In the genomic region with DNA sequence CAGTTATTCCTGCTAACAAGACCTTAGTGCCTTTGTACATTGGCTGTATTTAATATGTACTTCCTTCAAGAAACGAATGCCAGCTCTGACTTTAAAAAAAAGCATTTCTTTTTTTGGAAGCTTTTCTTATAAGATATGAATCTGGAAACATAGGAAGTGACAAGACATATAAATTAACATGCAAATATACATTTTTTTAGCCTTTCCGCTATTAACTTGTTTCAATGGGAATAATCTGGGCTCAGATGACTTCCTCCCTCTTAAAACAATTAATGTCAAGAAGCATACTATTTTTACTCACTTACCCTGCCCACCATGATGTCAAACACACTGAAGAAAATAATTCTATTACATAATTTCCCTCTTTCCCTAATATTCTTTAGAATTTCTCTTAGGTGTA, we compare ENCODE assay signal across 1 cellular context.
TF ChIP-seq lines count a peak whose summit lies in the region.

No MANE protein-coding gene starts in this region.

TF ChIP-seq in K562, 482 proteins besides CTCF, POLR2A, EP300 and RAD21 (continued from another document):
- TF ChIP-seq RBBP5 (IDR thresholded peaks at IDR 0.05; ENCODE audit: borderline replicate concordance, insufficient read depth, low read length, poor library complexity, severe bottlenecking), result no peak
- TF ChIP-seq NFYB (IDR thresholded peaks at IDR 0.05; ENCODE audit: extremely low read depth, insufficient read length), result no peak
- TF ChIP-seq KLF16 (IDR thresholded peaks at IDR 0.05), result no peak
- TF ChIP-seq JUN (IDR thresholded peaks at IDR 0.05; ENCODE audit: borderline replicate concordance, low read depth, low read length), result no peak
- TF ChIP-seq JUN (CRISPR knock-in tag; IDR thresholded peaks at IDR 0.05; ENCODE audit: borderline replicate concordance), result no peak
- no peak for TF ChIP-seq MED1 (CRISPR knock-in tag; IDR thresholded peaks at IDR 0.05; ENCODE audit: borderline replicate concordance)
- TF ChIP-seq, protein P1, sequence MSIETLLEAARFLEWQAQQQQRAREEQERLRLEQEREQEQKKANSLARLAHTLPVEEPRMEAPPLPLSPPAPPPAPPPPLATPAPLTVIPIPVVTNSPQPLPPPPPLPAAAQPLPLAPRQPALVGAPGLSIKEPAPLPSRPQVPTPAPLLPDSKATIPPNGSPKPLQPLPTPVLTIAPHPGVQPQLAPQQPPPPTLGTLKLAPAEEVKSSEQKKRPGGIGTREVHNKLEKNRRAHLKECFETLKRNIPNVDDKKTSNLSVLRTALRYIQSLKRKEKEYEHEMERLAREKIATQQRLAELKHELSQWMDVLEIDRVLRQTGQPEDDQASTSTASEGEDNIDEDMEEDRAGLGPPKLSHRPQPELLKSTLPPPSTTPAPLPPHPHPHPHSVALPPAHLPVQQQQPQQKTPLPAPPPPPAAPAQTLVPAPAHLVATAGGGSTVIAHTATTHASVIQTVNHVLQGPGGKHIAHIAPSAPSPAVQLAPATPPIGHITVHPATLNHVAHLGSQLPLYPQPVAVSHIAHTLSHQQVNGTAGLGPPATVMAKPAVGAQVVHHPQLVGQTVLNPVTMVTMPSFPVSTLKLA (conservative IDR thresholded peaks at IDR 0.05), result no peak
- TF ChIP-seq, protein P2, sequence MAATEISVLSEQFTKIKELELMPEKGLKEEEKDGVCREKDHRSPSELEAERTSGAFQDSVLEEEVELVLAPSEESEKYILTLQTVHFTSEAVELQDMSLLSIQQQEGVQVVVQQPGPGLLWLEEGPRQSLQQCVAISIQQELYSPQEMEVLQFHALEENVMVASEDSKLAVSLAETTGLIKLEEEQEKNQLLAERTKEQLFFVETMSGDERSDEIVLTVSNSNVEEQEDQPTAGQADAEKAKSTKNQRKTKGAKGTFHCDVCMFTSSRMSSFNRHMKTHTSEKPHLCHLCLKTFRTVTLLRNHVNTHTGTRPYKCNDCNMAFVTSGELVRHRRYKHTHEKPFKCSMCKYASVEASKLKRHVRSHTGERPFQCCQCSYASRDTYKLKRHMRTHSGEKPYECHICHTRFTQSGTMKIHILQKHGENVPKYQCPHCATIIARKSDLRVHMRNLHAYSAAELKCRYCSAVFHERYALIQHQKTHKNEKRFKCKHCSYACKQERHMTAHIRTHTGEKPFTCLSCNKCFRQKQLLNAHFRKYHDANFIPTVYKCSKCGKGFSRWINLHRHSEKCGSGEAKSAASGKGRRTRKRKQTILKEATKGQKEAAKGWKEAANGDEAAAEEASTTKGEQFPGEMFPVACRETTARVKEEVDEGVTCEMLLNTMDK (IDR thresholded peaks at IDR 0.05; ENCODE audit: borderline replicate concordance, insufficient read depth, low read depth, low read length, poor library complexity, severe bottlenecking), result no peak
- TF ChIP-seq SNIP1 (IDR thresholded peaks at IDR 0.05; ENCODE audit: low read depth), result no peak
- no peak for TF ChIP-seq NCOA1 (IDR thresholded peaks at IDR 0.05; ENCODE audit: low read depth)
- TF ChIP-seq, protein P3, sequence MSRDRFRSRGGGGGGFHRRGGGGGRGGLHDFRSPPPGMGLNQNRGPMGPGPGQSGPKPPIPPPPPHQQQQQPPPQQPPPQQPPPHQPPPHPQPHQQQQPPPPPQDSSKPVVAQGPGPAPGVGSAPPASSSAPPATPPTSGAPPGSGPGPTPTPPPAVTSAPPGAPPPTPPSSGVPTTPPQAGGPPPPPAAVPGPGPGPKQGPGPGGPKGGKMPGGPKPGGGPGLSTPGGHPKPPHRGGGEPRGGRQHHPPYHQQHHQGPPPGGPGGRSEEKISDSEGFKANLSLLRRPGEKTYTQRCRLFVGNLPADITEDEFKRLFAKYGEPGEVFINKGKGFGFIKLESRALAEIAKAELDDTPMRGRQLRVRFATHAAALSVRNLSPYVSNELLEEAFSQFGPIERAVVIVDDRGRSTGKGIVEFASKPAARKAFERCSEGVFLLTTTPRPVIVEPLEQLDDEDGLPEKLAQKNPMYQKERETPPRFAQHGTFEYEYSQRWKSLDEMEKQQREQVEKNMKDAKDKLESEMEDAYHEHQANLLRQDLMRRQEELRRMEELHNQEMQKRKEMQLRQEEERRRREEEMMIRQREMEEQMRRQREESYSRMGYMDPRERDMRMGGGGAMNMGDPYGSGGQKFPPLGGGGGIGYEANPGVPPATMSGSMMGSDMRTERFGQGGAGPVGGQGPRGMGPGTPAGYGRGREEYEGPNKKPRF (IDR thresholded peaks at IDR 0.05; ENCODE audit: low read depth, low read length), result no peak
- peak; percentile 23 for TF ChIP-seq MEIS2 (IDR thresholded peaks at IDR 0.05; ENCODE audit: partially characterized antibody)
- TF ChIP-seq, protein P4, sequence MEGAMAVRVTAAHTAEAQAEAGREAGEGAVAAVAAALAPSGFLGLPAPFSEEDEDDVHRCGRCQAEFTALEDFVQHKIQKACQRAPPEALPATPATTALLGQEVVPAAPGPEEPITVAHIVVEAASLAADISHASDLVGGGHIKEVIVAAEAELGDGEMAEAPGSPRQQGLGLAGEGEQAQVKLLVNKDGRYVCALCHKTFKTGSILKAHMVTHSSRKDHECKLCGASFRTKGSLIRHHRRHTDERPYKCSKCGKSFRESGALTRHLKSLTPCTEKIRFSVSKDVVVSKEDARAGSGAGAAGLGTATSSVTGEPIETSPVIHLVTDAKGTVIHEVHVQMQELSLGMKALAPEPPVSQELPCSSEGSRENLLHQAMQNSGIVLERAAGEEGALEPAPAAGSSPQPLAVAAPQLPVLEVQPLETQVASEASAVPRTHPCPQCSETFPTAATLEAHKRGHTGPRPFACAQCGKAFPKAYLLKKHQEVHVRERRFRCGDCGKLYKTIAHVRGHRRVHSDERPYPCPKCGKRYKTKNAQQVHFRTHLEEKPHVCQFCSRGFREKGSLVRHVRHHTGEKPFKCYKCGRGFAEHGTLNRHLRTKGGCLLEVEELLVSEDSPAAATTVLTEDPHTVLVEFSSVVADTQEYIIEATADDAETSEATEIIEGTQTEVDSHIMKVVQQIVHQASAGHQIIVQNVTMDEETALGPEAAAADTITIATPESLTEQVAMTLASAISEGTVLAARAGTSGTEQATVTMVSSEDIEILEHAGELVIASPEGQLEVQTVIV (CRISPR knock-in tag; IDR thresholded peaks at IDR 0.05; ENCODE audit: borderline replicate concordance), result no peak
- TF ChIP-seq BCOR (IDR thresholded peaks at IDR 0.05), result no peak
- no peak for TF ChIP-seq ZKSCAN1 (IDR thresholded peaks at IDR 0.05; ENCODE audit: low read depth, low read length)
- TF ChIP-seq, protein P5, sequence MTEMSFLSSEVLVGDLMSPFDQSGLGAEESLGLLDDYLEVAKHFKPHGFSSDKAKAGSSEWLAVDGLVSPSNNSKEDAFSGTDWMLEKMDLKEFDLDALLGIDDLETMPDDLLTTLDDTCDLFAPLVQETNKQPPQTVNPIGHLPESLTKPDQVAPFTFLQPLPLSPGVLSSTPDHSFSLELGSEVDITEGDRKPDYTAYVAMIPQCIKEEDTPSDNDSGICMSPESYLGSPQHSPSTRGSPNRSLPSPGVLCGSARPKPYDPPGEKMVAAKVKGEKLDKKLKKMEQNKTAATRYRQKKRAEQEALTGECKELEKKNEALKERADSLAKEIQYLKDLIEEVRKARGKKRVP (CRISPR knock-in tag; IDR thresholded peaks at IDR 0.05), result no peak
- no peak for TF ChIP-seq ZNF644 (tag; IDR thresholded peaks at IDR 0.05; ENCODE audit: low read depth)
- TF ChIP-seq POLR2H (tag; IDR thresholded peaks at IDR 0.05; ENCODE audit: low read depth), result 0 out of 2 replicates have a peak, but pooled peaks have one; percentile 33
- peak; percentile 20 for TF ChIP-seq HDAC3 (IDR thresholded peaks at IDR 0.05; ENCODE audit: borderline replicate concordance, partially characterized antibody)
- TF ChIP-seq U2AF1 (optimal IDR thresholded peaks at IDR 0.05; ENCODE audit: low read depth, low read length), result no peak
